In genomic region chr11:76339217-76339616, GRCh38 we compare ENCODE assay signal across 10 cellular contexts. TPM values are rescaled to one million over a fixed set of nuclear protein-coding genes. Genes with fewer than 3 reads are reported as not detected.
A peak's percentile ranks its signal among the peaks of the same experiment; 100 is the strongest.
DNase-seq lines count a peak whose midpoint lies in the region; ATAC-seq and TF ChIP-seq lines count a peak whose summit lies in the region.
"Had no signal": no experiment of that assay in that cellular context is flagged by ENCODE, and none has a peak within 500 bp of the region (broad histone marks: within the 10 kb centered on the region; RNA-seq: fewer than 3 reads in every experiment).

No MANE protein-coding gene starts in this region.

- H3K36me3 ChIP-seq in vagina: no peaks in the 10 kb centered on the region

- H3K4me3 Mint-ChIP-seq in activated T-cell treated with anti-CD3 and anti-CD28 coated beads, Interleukin-2, amount 50 U/mL, for 24 hours: no peak overlapping the region
- H3K4me3 Mint-ChIP-seq: IgD-negative memory B cell had no signal

- ATAC-seq in GM18505 (IDR thresholded peaks at IDR 0.05; ENCODE audit: unreplicated experiment): no peak

- H3K4me3 ChIP-seq in cardiac fibroblast (replicated peaks in 1 of 2; ENCODE audit: low read depth in 2 of 2, low read length in 2 of 2): no peak overlapping the region
- H3K4me3 ChIP-seq in vagina: no peak overlapping the region
- no peak overlapping the region for H3K4me3 ChIP-seq in dorsolateral prefrontal cortex

- no peaks in the 10 kb centered on the region for H3K36me3 Mint-ChIP-seq in activated T-cell treated with anti-CD3 and anti-CD28 coated beads, Interleukin-2, amount 50 U/mL, for 24 hours (ENCODE audit: low read depth)
- H3K36me3 Mint-ChIP-seq: IgD-negative memory B cell had no signal

- no peaks in the 10 kb centered on the region for H3K27me3 Mint-ChIP-seq in activated T-cell treated with anti-CD3 and anti-CD28 coated beads, Interleukin-2, amount 50 U/mL, for 24 hours
- H3K27me3 Mint-ChIP-seq: IgD-negative memory B cell had no signal

- intact Hi-C loops in vagina (cut with DNase I): no loop called here
- intact Hi-C loops in dorsolateral prefrontal cortex (cut with DNase I): no loop called here

- TF ChIP-seq POLR2A in vagina (IDR thresholded peaks at IDR 0.05): no peak
- no peak for TF ChIP-seq POLR2A in GM18505 (IDR thresholded peaks at IDR 0.05; ENCODE audit: borderline replicate concordance, extremely low read depth, insufficient read depth, insufficient read length)

- H3K27ac Mint-ChIP-seq in activated T-cell treated with anti-CD3 and anti-CD28 coated beads, Interleukin-2, amount 50 U/mL, for 24 hours: peak overlapping the region; percentile 10
- H3K27ac Mint-ChIP-seq: IgD-negative memory B cell had no signal

- H3K9me3 Mint-ChIP-seq in activated T-cell treated with anti-CD3 and anti-CD28 coated beads, Interleukin-2, amount 50 U/mL, for 24 hours: peaks cover 13% of the 10 kb centered on the region

- no peaks in the 10 kb centered on the region for H3K9me3 ChIP-seq in vagina

- H3K27ac ChIP-seq in vagina: peak overlapping the region; percentile 56
- H3K27ac ChIP-seq in dorsolateral prefrontal cortex: no peak overlapping the region

- H3K4me1 Mint-ChIP-seq in activated T-cell treated with anti-CD3 and anti-CD28 coated beads, Interleukin-2, amount 50 U/mL, for 24 hours (ENCODE audit: low read depth): peaks cover 20% of the 10 kb centered on the region

- peaks cover 8% of the 10 kb centered on the region for H3K4me1 ChIP-seq in vagina

- no peak for DNase-seq in activated T-cell treated with anti-CD3 and anti-CD28 coated beads, Interleukin-2, amount 50 U/mL, for 24 hours
- DNase-seq in activated T-cell treated with anti-CD3 and anti-CD28 coated beads for 4 hours: no peak
- DNase-seq in cardiac fibroblast (ENCODE audit: low read depth in 2 of 2): peak; percentile 47 to 60
- DNase-seq in medulla oblongata (ENCODE audit: extremely low spot score): peak; percentile 28
- DNase-seq in vagina (ENCODE audit: extremely low spot score in 2 of 2): no peak
- no peak for DNase-seq in activated gamma-delta T cell (lab: John Stamatoyannopoulos, UW)
- no peak for DNase-seq in dorsolateral prefrontal cortex
- DNase-seq: mesendoderm had no signal

- TF ChIP-seq CTCF in cardiac fibroblast (IDR thresholded peaks at IDR 0.05; ENCODE audit: low read depth, low read length) (no peak), vagina (IDR thresholded peaks at IDR 0.05) (no peak), dorsolateral prefrontal cortex (IDR thresholded peaks at IDR 0.05 in 54 of 56, conservative IDR thresholded peaks at IDR 0.05 in 2 of 56; ENCODE audit: low read depth in 1 of 56, partially characterized antibody in 56 of 56) (no peak)

- H3K27me3 ChIP-seq in vagina (no peaks in the 10 kb centered on the region), dorsolateral prefrontal cortex (no peaks in the 10 kb centered on the region)

RNA-seq across cellular contexts. Expression of gene THAP12, which starts 41.7 kb away (rescaled TPM):
- total RNA-seq in vagina (25.8 TPM), dorsolateral prefrontal cortex (10 to 100 TPM; 19.0 to 37.6 (median 26.2) TPM)

RNA-seq across cellular contexts. Expression of gene GVQW3, which starts 41.9 kb away (rescaled TPM):
- total RNA-seq in vagina (1.2 TPM), dorsolateral prefrontal cortex (10 to 100 TPM; 10.9 to 28.8 (median 18.6) TPM)

Comparison
In these comparisons a context has a peak if more than half of its experiments do, and no peak if none do; other contexts are left out.
1. DNase-seq: peak in cardiac fibroblast (2 of 2) and medulla oblongata (single experiment); none in activated T-cell treated with anti-CD3 and anti-CD28 coated beads, Interleukin-2, amount 50 U/mL, for 24 hours (single experiment), activated T-cell treated with anti-CD3 and anti-CD28 coated beads for 4 hours (single experiment), vagina (0 of 2), activated gamma-delta T cell (single experiment) and dorsolateral prefrontal cortex (0 of 10).